ENCODE assay signal across 28 cellular contexts in genomic region chr14:31403707-31404106, GRCh38.
"Had no signal": no experiment of that assay in that cellular context is flagged by ENCODE, and none has a peak within 500 bp of the region (broad histone marks: within the 10 kb centered on the region; RNA-seq: fewer than 3 reads in every experiment).

No MANE protein-coding gene starts in this region.

- H3K9ac ChIP-seq: neural progenitor cell, parathyroid adenoma had no signal

- H2AFZ ChIP-seq: neural progenitor cell, parathyroid adenoma had no signal

- H3K4me1 ChIP-seq: neural progenitor cell, psoas muscle, testis, upper lobe of right lung, uterus had no signal

- H3K9me3 ChIP-seq: ovary, psoas muscle, spleen, suprapubic skin, testis, tibial artery, transverse colon, upper lobe of right lung, uterus had no signal

- H3K36me3 ChIP-seq: neural progenitor cell, ovary, transverse colon, uterus had no signal

- H3K27me3 ChIP-seq: neural progenitor cell, ovary, spleen, suprapubic skin, testis, tibial artery, transverse colon, upper lobe of right lung, uterus had no signal

- H3K4me3 ChIP-seq: neural progenitor cell, ovary, psoas muscle, skin epidermis, smooth muscle cell, spleen, suprapubic skin, testis, tibial artery, transverse colon, upper lobe of right lung, uterus had no signal

- H3K4me2 ChIP-seq: neural progenitor cell, smooth muscle cell had no signal

- DNase-seq: natural killer cell; occipital lobe; ovary; posterior cingulate gyrus; psoas muscle; right cardiac atrium; spleen; stimulated activated CD4-positive, alpha-beta T cell treated with anti-CD3 and anti-CD28 coated beads, Interleukin-12 subunit alpha, Interleukin-12 subunit beta, amount 100 ng/mL, for 4 hours; stimulated activated CD4-positive, alpha-beta T cell treated with anti-CD3 and anti-CD28 coated beads, Interleukin-1b, Interleukin-23, amount 100 ng/mL, for 48 hours; stimulated activated CD4-positive, alpha-beta T cell treated with anti-CD3 and anti-CD28 coated beads, Interleukin-4, amount 100 ng/mL, for 1 hour; stimulated activated CD4-positive, alpha-beta T cell treated with anti-CD3 and anti-CD28 coated beads, Interleukin-4, amount 100 ng/mL, for 4 hours; stimulated activated CD8-positive, alpha-beta memory T cell treated with anti-CD3 and anti-CD28 coated beads, Interleukin-4, amount 100 ng/mL, for 48 hours; stimulated activated naive CD4-positive, alpha-beta T cell; stimulated activated naive CD8-positive, alpha-beta T cell treated with anti-CD3 and anti-CD28 coated beads, Interleukin-15, amount 100 ng/mL, for 72 hours; stimulated activated naive CD8-positive, alpha-beta T cell treated with anti-CD3 and anti-CD28 coated beads, Interleukin-15, Interleukin-2, amounts not matched to agents 100 U/mL and 50 U/mL, for 24 hours; substantia nigra; testis; tibial artery; transverse colon; upper lobe of right lung; uterus had no signal

- ATAC-seq: natural killer cell; psoas muscle; right cardiac atrium; sciatic nerve; stimulated activated memory B cell treated with anti-CD40 and anti-IgM and Interleukin-4, amounts not matched to agents 10 μg/mL and 1 μg/mL and 100 μg/mL, for 72 hours; stimulated activated naive CD8-positive, alpha-beta T cell treated with anti-CD3 and anti-CD28 coated beads, Interleukin-15, amount 100 ng/mL, for 72 hours; stimulated activated naive CD8-positive, alpha-beta T cell treated with anti-CD3 and anti-CD28 coated beads, Interleukin-15, Interleukin-2, amounts not matched to agents 100 U/mL and 50 U/mL, for 24 hours; upper lobe of right lung had no signal

- H3K27ac ChIP-seq: neural progenitor cell, ovary, parathyroid adenoma, psoas muscle, skin epidermis, spleen, suprapubic skin, testis, tibial artery, upper lobe of right lung, uterus had no signal
